Comparison of ENCODE assay signal across 24 cellular contexts in genomic region chr7:37027557-37028341, GRCh38.
A peak's percentile ranks its signal among the peaks of the same experiment; 100 is the strongest.
DNase-seq lines count a peak whose midpoint lies in the region; ATAC-seq, FAIRE-seq and TF ChIP-seq lines count a peak whose summit lies in the region.
"Had no signal": no experiment of that assay in that cellular context is flagged by ENCODE, and none has a peak within 500 bp of the region (broad histone marks: within the 10 kb centered on the region; RNA-seq: fewer than 3 reads in every experiment).

No MANE protein-coding gene starts in this region.

- BruUV-seq in GM12878 (replicated peaks; lab: Mats Ljungman, UMichigan), result no TSS peak

- TF ChIP-seq CTCF in GM12878 (IDR thresholded peaks at IDR 0.05 in 2 of 3, conservative IDR thresholded peaks at IDR 0.05 in 1 of 3; ENCODE audit: control insufficient read depth in 2 of 3, extremely low read depth in 1 of 3, insufficient read depth in 1 of 3, low read depth in 3 of 3, low read length in 3 of 3) (peak in 1 of 3 experiments; percentile 29; a peak in 2 of 6 replicates), transverse colon (IDR thresholded peaks at IDR 0.05) (no peak), progenitor cell of endocrine pancreas (IDR thresholded peaks at IDR 0.05; ENCODE audit: unreplicated experiment) (no peak)

- H3K4me3 ChIP-seq in GM12878 (no peak overlapping the region), transverse colon (no peak overlapping the region)
- H3K4me3 ChIP-seq: SK-N-MC, tibial artery had no signal

- CTCF ChIA-PET in GM12878 (lab: Yijun Ruan, JAX), result interaction anchor here (0.7 to 4.0 kb wide), 10 partner anchors 9 to 172 kb away, joined by 3 to 64 read pairs (median 9); no protein-coding TSS in a partner anchor

- ATAC-seq in stimulated activated naive CD8-positive, alpha-beta T cell treated with anti-CD3 and anti-CD28 coated beads, Interleukin-15, amount 100 ng/mL, for 72 hours, result no peak
- ATAC-seq in GM12878, result no peak
- ATAC-seq in GM18502 (IDR thresholded peaks at IDR 0.05; ENCODE audit: poor library complexity, unreplicated experiment), result no peak
- ATAC-seq: left lobe of liver; naive thymus-derived CD8-positive, alpha-beta T cell had no signal

- no peak for TF ChIP-seq EP300 in GM12878 (IDR thresholded peaks at IDR 0.05; ENCODE audit: borderline replicate concordance in 1 of 2, control insufficient read depth in 1 of 2, low read depth in 2 of 2, low read length in 2 of 2)
- no peak for TF ChIP-seq EP300 in transverse colon (IDR thresholded peaks at IDR 0.05; ENCODE audit: low read depth)

- H2AFZ ChIP-seq in GM12878 (ENCODE audit: control insufficient read depth, low read depth, low read length), result no peak overlapping the region

- in situ Hi-C loops in GM12878 (cut with MboI), result no loop called here
- in situ Hi-C loops in transverse colon (cut with MboI; ENCODE audit: low pct_ligation_motif_present in 1 of 4, low pct_unique_long_range_greater_than_20kb in 1 of 4, low sequenced_read_pairs in 3 of 4), result no loop called here

- no peaks in the 10 kb centered on the region for H4K20me1 ChIP-seq in GM12878 (ENCODE audit: control insufficient read depth, insufficient read depth)

- no peak overlapping the region for H3K9ac ChIP-seq in GM12878 (ENCODE audit: control insufficient read depth, insufficient read depth, low read length)

- H3K36me3 ChIP-seq in GM12878 (ENCODE audit: control insufficient read depth in 2 of 2, insufficient read depth in 2 of 2, low read length in 1 of 2) (no peaks in the 10 kb centered on the region; a peak in 1 of 4 replicates), transverse colon (no peaks in the 10 kb centered on the region)
- H3K36me3 ChIP-seq: tibial artery had no signal

- H3K4me2 ChIP-seq in GM12878 (ENCODE audit: control insufficient read depth, insufficient read depth), result no peak overlapping the region

- H3K27me3 Mint-ChIP-seq in stimulated activated naive CD8-positive, alpha-beta T cell treated with anti-CD3 and anti-CD28 coated beads, Interleukin-15, Interleukin-2, amounts not matched to agents 100 ng/mL and 50 ng/mL, for 24 hours, result no peaks in the 10 kb centered on the region
- H3K27me3 Mint-ChIP-seq in stimulated activated naive CD8-positive, alpha-beta T cell treated with anti-CD3 and anti-CD28 coated beads, Interleukin-15, amount 100 ng/mL, for 72 hours, result no peaks in the 10 kb centered on the region
- no peaks in the 10 kb centered on the region for H3K27me3 Mint-ChIP-seq in progenitor cell of endocrine pancreas
- H3K27me3 Mint-ChIP-seq: CD8-positive, alpha-beta memory T cell; naive thymus-derived CD8-positive, alpha-beta T cell had no signal

- POLR2A ChIA-PET in GM12878 (lab: Charles Lee), result interaction anchor here (1.1 to 1.5 kb wide), 2 partner anchors 9 to 154 kb away, joined by 3 to 7 read pairs; no protein-coding TSS in a partner anchor

- WGBS in GM12878 (ENCODE audit: insufficient coverage, insufficient replicate concordance, low lambda C conversion rate, missing lambda C conversion rate), result 92% methylated on average over 6 of the region's 6 CpGs
- 90 to 93% methylated on average over 6 of the region's 6 CpGs for WGBS in transverse colon (ENCODE audit: low coverage in 1 of 2), 2 donors

- no peak for FAIRE-seq in GM12878 (lab: Jason Lieb, UNC)

- H3K4me3 Mint-ChIP-seq in stimulated activated naive CD8-positive, alpha-beta T cell treated with anti-CD3 and anti-CD28 coated beads, Interleukin-15, Interleukin-2, amounts not matched to agents 100 ng/mL and 50 ng/mL, for 24 hours, result no peak overlapping the region
- H3K4me3 Mint-ChIP-seq in stimulated activated naive CD8-positive, alpha-beta T cell treated with anti-CD3 and anti-CD28 coated beads, Interleukin-15, amount 100 ng/mL, for 72 hours, result no peak overlapping the region
- no peak overlapping the region for H3K4me3 Mint-ChIP-seq in progenitor cell of endocrine pancreas (ENCODE audit: low read depth)
- H3K4me3 Mint-ChIP-seq: CD8-positive, alpha-beta memory T cell; naive thymus-derived CD8-positive, alpha-beta T cell; T-helper 2 cell treated with Interferon-gamma antibody and Interleukin-4, amounts not matched to agents 5 μg/mL and 100 μg/mL, for 36 hours had no signal

- no peaks in the 10 kb centered on the region for H3K79me2 ChIP-seq in GM12878 (ENCODE audit: control insufficient read depth, insufficient read depth, low read length)

- H3K4me1 ChIP-seq in GM12878 (ENCODE audit: control insufficient read depth, insufficient read depth, low read length) (no peaks in the 10 kb centered on the region), transverse colon (peaks cover 0 to 16% (median 6%) of the 10 kb centered on the region in 4 donors)

- TF ChIP-seq POLR2A in GM12878 (IDR thresholded peaks at IDR 0.05; ENCODE audit: low read depth, low read length) (no peak), transverse colon (IDR thresholded peaks at IDR 0.05) (no peak)

- TF ChIP-seq RAD21 in GM12878 (IDR thresholded peaks at IDR 0.05; ENCODE audit: insufficient read depth, low read depth, low read length), result peak; percentile 51; the same call in 1 of the 2 replicates

- DNase-seq in DMS 273 (lab: John Stamatoyannopoulos, UW; ENCODE audit: unreplicated experiment) (peak; percentile 38), DMS 273 treated with DMSO at 0.1 percent for 48 hours (lab: John Stamatoyannopoulos, UW) (no peak), GM12878 (ENCODE audit: low read depth, low spot score) (no peak), transverse colon (no peak), progenitor cell of endocrine pancreas (ENCODE audit: low spot score, unreplicated experiment) (no peak)
- DNase-seq in stimulated activated naive CD8-positive, alpha-beta T cell treated with anti-CD3 and anti-CD28 coated beads, Interleukin-15, amount 100 ng/mL, for 72 hours, result no peak
- DNase-seq: activated CD4-positive, alpha-beta T cell treated with anti-CD3 and anti-CD28 coated beads, Interleukin-2, amount 50 U/mL, for 4 hours; activated naive CD4-positive, alpha-beta T cell treated with Interleukin-2 at 50 U/mL for 16 hours; AML-193; CD8-positive, alpha-beta memory T cell; H7; head of caudate nucleus; KBM-7; naive thymus-derived CD8-positive, alpha-beta T cell; NCI-H1694; stimulated activated CD4-positive, alpha-beta T cell treated with anti-CD3 and anti-CD28 coated beads, Interleukin-4, amount 100 ng/mL, for 24 hours; stimulated activated naive CD4-positive, alpha-beta T cell treated with Interleukin-2 at 50 U/mL for 16 hours; tibial artery had no signal

- peaks cover 7% of the 10 kb centered on the region for H3K9me3 Mint-ChIP-seq in stimulated activated naive CD8-positive, alpha-beta T cell treated with anti-CD3 and anti-CD28 coated beads, Interleukin-15, Interleukin-2, amounts not matched to agents 100 ng/mL and 50 ng/mL, for 24 hours
- H3K9me3 Mint-ChIP-seq in stimulated activated naive CD8-positive, alpha-beta T cell treated with anti-CD3 and anti-CD28 coated beads, Interleukin-15, amount 100 ng/mL, for 72 hours, result peaks cover 3 to 7% of the 10 kb centered on the region in 2 donors
- H3K9me3 Mint-ChIP-seq in progenitor cell of endocrine pancreas (ENCODE audit: low read depth), result no peaks in the 10 kb centered on the region
- H3K9me3 Mint-ChIP-seq: CD8-positive, alpha-beta memory T cell; T-helper 2 cell treated with Interferon-gamma antibody and Interleukin-4, amounts not matched to agents 5 μg/mL and 100 μg/mL, for 36 hours had no signal

- no peaks in the 10 kb centered on the region for H3K27me3 ChIP-seq in GM12878 (replicated peaks in 1 of 2; ENCODE audit: control insufficient read depth in 2 of 2, insufficient read depth in 2 of 2, low read length in 1 of 2)
- H3K27me3 ChIP-seq in transverse colon, result no peaks in the 10 kb centered on the region
- H3K27me3 ChIP-seq: tibial artery had no signal

- RAD21 ChIA-PET in GM12878 (lab: Charles Lee; ENCODE audit: unreplicated experiment), result interaction anchor here (1.0 to 4.2 kb wide), 12 partner anchors 9 to 171 kb away, joined by 3 to 85 read pairs (median 4); no protein-coding TSS in a partner anchor

- intact Hi-C loops in GM12878 (cut with micrococcal nuclease; ENCODE audit: unreplicated experiment), result no loop called here
- intact Hi-C loops in transverse colon (cut with DNase I; ENCODE audit: low total_unique reads), result no loop called here

- H3K4me1 Mint-ChIP-seq in stimulated activated naive CD8-positive, alpha-beta T cell treated with anti-CD3 and anti-CD28 coated beads, Interleukin-15, Interleukin-2, amounts not matched to agents 100 ng/mL and 50 ng/mL, for 24 hours (ENCODE audit: low read depth), result peaks cover 56% of the 10 kb centered on the region
- H3K4me1 Mint-ChIP-seq in stimulated activated naive CD8-positive, alpha-beta T cell treated with anti-CD3 and anti-CD28 coated beads, Interleukin-15, amount 100 ng/mL, for 72 hours, result peaks cover 59% of the 10 kb centered on the region
- H3K4me1 Mint-ChIP-seq in progenitor cell of endocrine pancreas (ENCODE audit: low read depth), result peaks cover 13% of the 10 kb centered on the region

- H3K27ac ChIP-seq in GM12878 (ENCODE audit: control insufficient read depth, insufficient read depth) (no peak overlapping the region), transverse colon (no peak overlapping the region)
- H3K27ac ChIP-seq: 22Rv1, SK-N-MC, tibial artery had no signal

- peaks cover 55% of the 10 kb centered on the region for H3K36me3 Mint-ChIP-seq in stimulated activated naive CD8-positive, alpha-beta T cell treated with anti-CD3 and anti-CD28 coated beads, Interleukin-15, Interleukin-2, amounts not matched to agents 100 ng/mL and 50 ng/mL, for 24 hours (ENCODE audit: low read depth)
- H3K36me3 Mint-ChIP-seq in progenitor cell of endocrine pancreas (ENCODE audit: insufficient read depth), result peaks cover 8% of the 10 kb centered on the region

- H3K27ac Mint-ChIP-seq in stimulated activated naive CD8-positive, alpha-beta T cell treated with anti-CD3 and anti-CD28 coated beads, Interleukin-15, Interleukin-2, amounts not matched to agents 100 ng/mL and 50 ng/mL, for 24 hours, result peak overlapping the region; percentile 53
- H3K27ac Mint-ChIP-seq in stimulated activated naive CD8-positive, alpha-beta T cell treated with anti-CD3 and anti-CD28 coated beads, Interleukin-15, amount 100 ng/mL, for 72 hours, result no peak overlapping the region
- no peak overlapping the region for H3K27ac Mint-ChIP-seq in progenitor cell of endocrine pancreas
- H3K27ac Mint-ChIP-seq: T-helper 2 cell treated with Interferon-gamma antibody and Interleukin-4, amounts not matched to agents 5 μg/mL and 100 μg/mL, for 36 hours had no signal

- H3K9me3 ChIP-seq in GM12878 (replicated peaks; ENCODE audit: control insufficient read depth, insufficient read depth, low read length), result no peaks in the 10 kb centered on the region
- H3K9me3 ChIP-seq in transverse colon, result no peaks in the 10 kb centered on the region
- H3K9me3 ChIP-seq: tibial artery had no signal

- SMC1A ChIA-PET in GM12878 (lab: Charles Lee; ENCODE audit: uncharacterized antibody, unreplicated experiment), result interaction anchor here (0.9 to 6.0 kb wide), 18 partner anchors 9 to 540 kb away, joined by 3 to 43 read pairs (median 5); no protein-coding TSS in a partner anchor

TF ChIP-seq in GM12878, 131 proteins besides CTCF, POLR2A, EP300 and RAD21 (continues in another document):
- TF ChIP-seq DPF2 (IDR thresholded peaks at IDR 0.05), result no peak
- no peak for TF ChIP-seq ZNF24 (IDR thresholded peaks at IDR 0.05)
- TF ChIP-seq BCL11A (IDR thresholded peaks at IDR 0.05; ENCODE audit: low read depth, low read length), result no peak
- no peak for TF ChIP-seq TARDBP (IDR thresholded peaks at IDR 0.05; ENCODE audit: borderline replicate concordance)
- no peak for TF ChIP-seq RCOR1 (conservative IDR thresholded peaks at IDR 0.05; ENCODE audit: low read depth, low read length)
